Comparison of ENCODE assay signal across 8 cellular contexts in genomic region chr19:48190288-48191284, GRCh38.
A peak's percentile ranks its signal among the peaks of the same experiment; 100 is the strongest.
DNase-seq lines count a peak whose midpoint lies in the region; ATAC-seq and TF ChIP-seq lines count a peak whose summit lies in the region.

No MANE protein-coding gene starts in this region.

- DNase-seq in SIG-M5 treated with dmso at 0.1 percent for 504 hours (lab: John Stamatoyannopoulos, UW; ENCODE audit: unreplicated experiment) (peak; percentile 54), SIG-M5 (lab: John Stamatoyannopoulos, UW) (no peak), RPMI8226 (peak; percentile 92), astrocyte of the cerebellum (ENCODE audit: low read depth) (peak; percentile 91), kidney tubule cell (ENCODE audit: low spot score) (peak; percentile 73), superior temporal gyrus (ENCODE audit: extremely low spot score) (peak; percentile 86)

- TF ChIP-seq CTCF in astrocyte of the cerebellum (IDR thresholded peaks at IDR 0.05; ENCODE audit: low read depth, low read length, missing control alignments), result peak; percentile 53

- ATAC-seq in GM19397 (IDR thresholded peaks at IDR 0.05; ENCODE audit: unreplicated experiment) (no peak), GM18909 (IDR thresholded peaks at IDR 0.05; ENCODE audit: poor library complexity, unreplicated experiment) (no peak)

- no peak overlapping the region for H3K4me3 ChIP-seq in astrocyte of the cerebellum (ENCODE audit: low read depth, low read length)

- in situ Hi-C loops in astrocyte of the cerebellum (cut with HindIII; ENCODE audit: low sequenced_read_pairs), result no loop called here
